Comparison of ENCODE assay signal across 8 cellular contexts in the genomic region with DNA sequence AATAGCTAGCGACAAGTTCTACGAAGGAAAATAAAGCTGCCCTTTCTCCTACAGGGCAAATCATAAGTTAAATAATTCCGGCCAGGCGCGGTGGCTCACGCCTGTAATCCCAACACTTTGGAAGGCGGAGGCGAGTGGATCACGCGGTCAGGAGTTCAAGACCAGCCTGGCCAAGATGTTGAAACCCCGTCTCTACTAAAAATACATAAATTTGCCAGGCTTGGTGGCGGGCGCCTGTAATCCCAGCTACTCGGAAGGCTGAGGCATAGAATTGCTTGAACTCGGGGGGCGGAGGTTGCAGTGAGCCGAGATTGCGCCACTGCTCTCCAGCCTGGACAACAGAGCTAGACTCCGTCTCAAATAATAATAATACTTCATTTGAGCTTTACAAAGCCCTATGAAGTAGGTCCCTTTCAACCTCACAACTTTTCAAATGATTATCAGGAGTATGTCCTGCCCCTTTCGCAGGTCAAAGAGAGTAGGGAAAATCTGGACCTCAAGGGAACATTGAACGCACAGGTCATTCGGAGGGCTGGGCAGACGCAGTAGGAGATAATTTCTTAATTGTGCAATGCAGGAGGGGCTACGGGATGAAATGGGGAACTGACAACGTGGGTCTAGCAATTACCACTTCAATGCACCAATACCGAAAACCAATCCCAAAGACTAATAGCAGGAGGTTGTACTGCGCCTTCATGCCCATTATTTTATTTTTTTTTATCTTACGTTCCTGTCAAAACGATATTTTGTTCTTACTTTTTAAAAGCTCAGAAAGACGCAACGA. TPM values are rescaled to one million over a fixed set of nuclear protein-coding genes. Genes with fewer than 3 reads are reported as not detected.
DNase-seq lines count a peak whose midpoint lies in the region; ATAC-seq and TF ChIP-seq lines count a peak whose summit lies in the region.

No MANE protein-coding gene starts in this region.

- TF ChIP-seq CTCF in AG04450 (IDR thresholded peaks at IDR 0.05; ENCODE audit: low read depth, low read length) = no peak
- no peak for TF ChIP-seq CTCF in kidney epithelial cell (IDR thresholded peaks at IDR 0.05; ENCODE audit: insufficient read depth, low read length, poor library complexity, severe bottlenecking)

- H3K27ac Mint-ChIP-seq in activated naive CD8-positive, alpha-beta T cell treated with anti-CD3 and anti-CD28 coated beads for 36 hours = peak overlapping the region; percentile 81

- H3K27ac ChIP-seq in AG04450 (ENCODE audit: low read depth, low read length) (no peak overlapping the region), thymus (ENCODE audit: low read depth) (no peak overlapping the region)

- H3K9me3 ChIP-seq in AG04450 (ENCODE audit: control insufficient read depth, insufficient read depth, low read length) (no peaks in the 10 kb centered on the region), thymus (ENCODE audit: control insufficient read depth) (no peaks in the 10 kb centered on the region)

- H3K4me3 ChIP-seq in AG04450 (ENCODE audit: low read depth, low read length) (peak overlapping the region; percentile 98), kidney epithelial cell (ENCODE audit: low read depth, low read length) (peak overlapping the region; percentile 91), thymus (ENCODE audit: low read length) (peak overlapping the region; percentile 55)

- ATAC-seq in HG03354 (IDR thresholded peaks at IDR 0.05; ENCODE audit: poor library complexity, severe bottlenecking, unreplicated experiment) (peak; percentile 20), GM18873 (IDR thresholded peaks at IDR 0.05; ENCODE audit: low FRiP score, unreplicated experiment) (no peak), HG03108 (IDR thresholded peaks at IDR 0.05; ENCODE audit: unreplicated experiment) (no peak)

- peak overlapping the region; percentile 90 for H3K4me3 Mint-ChIP-seq in activated naive CD8-positive, alpha-beta T cell treated with anti-CD3 and anti-CD28 coated beads for 36 hours

- H3K4me1 Mint-ChIP-seq in activated naive CD8-positive, alpha-beta T cell treated with anti-CD3 and anti-CD28 coated beads for 36 hours = peaks cover 24% of the 10 kb centered on the region

- no peak for DNase-seq in AG04450 (ENCODE audit: low read depth, low spot score)
- no peak for DNase-seq in activated naive CD8-positive, alpha-beta T cell treated with anti-CD3 and anti-CD28 coated beads for 36 hours
- DNase-seq in kidney epithelial cell (ENCODE audit: low read depth) = no peak
- DNase-seq in HCEC 1CT = no peak

- no peaks in the 10 kb centered on the region for H3K36me3 ChIP-seq in kidney epithelial cell (ENCODE audit: control insufficient read depth, insufficient read depth, low read length)
- H3K36me3 ChIP-seq in thymus (ENCODE audit: control insufficient read depth, insufficient read depth) = no peaks in the 10 kb centered on the region

- CTCF ChIA-PET in AG04450 (lab: Charles Lee) = interaction anchor here (0.7 to 9.5 kb wide), 6 partner anchors 23 to 467 kb away, joined by 3 to 279 read pairs (median 4); no protein-coding TSS in a partner anchor

- H3K27me3 Mint-ChIP-seq in activated naive CD8-positive, alpha-beta T cell treated with anti-CD3 and anti-CD28 coated beads for 36 hours = peaks cover under 1% of the 10 kb centered on the region

- POLR2A ChIA-PET in AG04450 (lab: Yijun Ruan, JAX) = no interaction called here

- H3K36me3 Mint-ChIP-seq in activated naive CD8-positive, alpha-beta T cell treated with anti-CD3 and anti-CD28 coated beads for 36 hours = peaks cover 6% of the 10 kb centered on the region

- no peaks in the 10 kb centered on the region for H3K9me3 Mint-ChIP-seq in activated naive CD8-positive, alpha-beta T cell treated with anti-CD3 and anti-CD28 coated beads for 36 hours

- H3K4me1 ChIP-seq in thymus (ENCODE audit: control insufficient read depth, insufficient read depth, low read length) = peaks cover 7% of the 10 kb centered on the region

- no peaks in the 10 kb centered on the region for H3K27me3 ChIP-seq in AG04450 (ENCODE audit: control insufficient read depth, insufficient read depth, low read length)
- no peaks in the 10 kb centered on the region for H3K27me3 ChIP-seq in kidney epithelial cell (ENCODE audit: control insufficient read depth, insufficient read depth, low read length)
- H3K27me3 ChIP-seq in thymus (ENCODE audit: control insufficient read depth, insufficient read depth) = no peaks in the 10 kb centered on the region

- WGBS in thymus = 46% methylated on average over 31 of the region's 31 CpGs

RNA-seq across cellular contexts. Expression of a gene that starts 0.6 kb away (rescaled TPM):
- polyA plus RNA-seq in AG04450 (2011; rRNA removed) (51.5 and 73.0 TPM in 2 replicates), thymus (31.9 TPM)
- polyA minus RNA-seq in AG04450 (2011; rRNA and poly(A)+ RNA removed) = 46.0 and 65.2 TPM in 2 replicates
- total RNA-seq in activated naive CD8-positive, alpha-beta T cell treated with anti-CD3 and anti-CD28 coated beads for 36 hours = 10 to 100 TPM; 51.1 to 56.9 TPM
- 65.1 and 69.6 TPM in 2 replicates for total RNA-seq in kidney epithelial cell

RNA-seq across cellular contexts. Expression of a gene that starts 7.5 kb away (rescaled TPM):
- 3.1 and 3.4 TPM in 2 replicates for polyA plus RNA-seq in AG04450 (2011; rRNA removed)
- polyA minus RNA-seq in AG04450 (2011; rRNA and poly(A)+ RNA removed) = 3.4 and 6.0 TPM in 2 replicates
- total RNA-seq in activated naive CD8-positive, alpha-beta T cell treated with anti-CD3 and anti-CD28 coated beads for 36 hours = 1 to 10 TPM; 6.0 to 6.9 TPM
- 15.9 and 27.0 TPM in 2 replicates for total RNA-seq in kidney epithelial cell
- polyA plus RNA-seq in thymus = 4.1 TPM
